In genomic region chr6:168884646-168885086, GRCh38 we compare ENCODE assay signal across 1 cellular context.
TF ChIP-seq lines count a peak whose summit lies in the region.

No MANE protein-coding gene starts in this region.

TF ChIP-seq in GM12878, 131 proteins besides CTCF, POLR2A, EP300 and RAD21 (continued from another document):
- TF ChIP-seq ZBTB4 (CRISPR knock-in tag; IDR thresholded peaks at IDR 0.05) (no peak), YY1 (IDR thresholded peaks at IDR 0.05; ENCODE audit: low read depth, low read length) (0 out of 2 replicates have a peak, but pooled peaks have one; percentile 21), ZZZ3 (IDR thresholded peaks at IDR 0.05; ENCODE audit: control insufficient read depth, insufficient read length, low read depth) (no peak), BCL11A (IDR thresholded peaks at IDR 0.05; ENCODE audit: low read depth, low read length) (no peak)
